Comparison of ENCODE assay signal across 8 cellular contexts in genomic region chr14:73786942-73787759, GRCh38.
A peak's percentile ranks its signal among the peaks of the same experiment; 100 is the strongest.
DNase-seq lines count a peak whose midpoint lies in the region; ATAC-seq and TF ChIP-seq lines count a peak whose summit lies in the region.

No MANE protein-coding gene starts in this region.

- TF ChIP-seq POLR2A in right lobe of liver (IDR thresholded peaks at IDR 0.05), result peak; percentile 75

- H3K4me1 ChIP-seq in right lobe of liver, result peaks cover 0 to 44% (median 22%) of the 10 kb centered on the region in 4 donors

- DNase-seq in SIG-M5 treated with dmso at 0.1 percent for 504 hours (lab: John Stamatoyannopoulos, UW; ENCODE audit: unreplicated experiment) (peak; percentile 47), SIG-M5 (lab: John Stamatoyannopoulos, UW) (no peak), coronary artery (ENCODE audit: low spot score) (peak; percentile 84), right lobe of liver (peak; percentile 79 to 87 (median 80))
- DNase-seq in activated CD4-positive, CD25-positive, alpha-beta regulatory T cell treated with anti-CD3 and anti-CD28 coated beads, Interleukin-2, amount 50 U/mL, for 72 hours, result peak; percentile 72
- peak; percentile 42 to 47 for DNase-seq in stimulated activated CD4-positive, alpha-beta T cell treated with anti-CD3 and anti-CD28 coated beads, Interleukin-4, amount 100 ng/mL, for 48 hours (ENCODE audit: low read depth in 2 of 2)

- TF ChIP-seq CTCF in coronary artery (IDR thresholded peaks at IDR 0.05) (no peak), right lobe of liver (IDR thresholded peaks at IDR 0.05) (no peak)

- no peaks in the 10 kb centered on the region for H3K9me3 ChIP-seq in right lobe of liver

- H3K4me3 ChIP-seq in coronary artery (peak overlapping the region; percentile 96), right lobe of liver (peak overlapping the region; percentile 62 to 68 (median 66))

- H3K27ac ChIP-seq in coronary artery (peak overlapping the region; percentile 91 to 100), right lobe of liver (peak overlapping the region; percentile 98 to 99 (median 99))

- no peaks in the 10 kb centered on the region for H3K27me3 ChIP-seq in right lobe of liver

- intact Hi-C loops in right lobe of liver (cut with DNase I), result loop anchor here in 1 of 2 donors (5.0 kb wide), 1 partner anchor 35 kb away; no protein-coding TSS in a partner anchor

- H3K36me3 ChIP-seq in right lobe of liver, result no peaks in the 10 kb centered on the region

- ATAC-seq in HG03460 (IDR thresholded peaks at IDR 0.05; ENCODE audit: unreplicated experiment) (peak; percentile 36), right lobe of liver (peak; percentile 28 to 65 (median 60)), HG03039 (IDR thresholded peaks at IDR 0.05; ENCODE audit: unreplicated experiment) (no peak)

- WGBS in right lobe of liver (ENCODE audit: insufficient coverage, low coverage, low lambda C conversion rate, missing lambda C conversion rate), result 0% methylated on average over 14 of the region's 87 CpGs
